ENCODE assay signal across 16 cellular contexts in genomic region chr2:198890490-198890889, GRCh38.
A peak's percentile ranks its signal among the peaks of the same experiment; 100 is the strongest.
DNase-seq lines count a peak whose midpoint lies in the region; ATAC-seq, FAIRE-seq and TF ChIP-seq lines count a peak whose summit lies in the region.
"Had no signal": no experiment of that assay in that cellular context is flagged by ENCODE, and none has a peak within 500 bp of the region (broad histone marks: within the 10 kb centered on the region; RNA-seq: fewer than 3 reads in every experiment).

No MANE protein-coding gene starts in this region.

- intact Hi-C loops in upper lobe of right lung (cut with DNase I): no loop called here

- H3K9me3 ChIP-seq in upper lobe of right lung (no peaks in the 10 kb centered on the region), small intestine (ENCODE audit: control insufficient read depth, low read depth) (no peaks in the 10 kb centered on the region)
- H3K9me3 ChIP-seq: body of pancreas, gastrocnemius medialis, testis had no signal

- H3K27me3 ChIP-seq in upper lobe of right lung: no peaks in the 10 kb centered on the region
- H3K27me3 ChIP-seq in small intestine (ENCODE audit: control insufficient read depth in 2 of 2, insufficient read depth in 2 of 2, low read length in 2 of 2): no peaks in the 10 kb centered on the region
- H3K27me3 ChIP-seq: body of pancreas, gastrocnemius medialis, testis had no signal

- peak; percentile 73 for ATAC-seq in HG02763 (IDR thresholded peaks at IDR 0.05; ENCODE audit: unreplicated experiment)
- peak; percentile 64 for ATAC-seq in HG03521 (IDR thresholded peaks at IDR 0.05; ENCODE audit: unreplicated experiment)
- no peak for ATAC-seq in upper lobe of right lung
- ATAC-seq: body of pancreas, gastrocnemius medialis, GM23338, left lobe of liver had no signal

- no peak for FAIRE-seq in small intestine (lab: Jason Lieb, UNC)

- H3K36me3 ChIP-seq in upper lobe of right lung (no peaks in the 10 kb centered on the region), small intestine (ENCODE audit: control insufficient read depth in 2 of 2, insufficient read depth in 2 of 2, low read length in 2 of 2) (no peaks in the 10 kb centered on the region)
- H3K36me3 ChIP-seq: gastrocnemius medialis had no signal

- H3K4me1 ChIP-seq in upper lobe of right lung (no peaks in the 10 kb centered on the region), small intestine (ENCODE audit: control insufficient read depth in 2 of 2, insufficient read depth in 1 of 2, low read depth in 1 of 2, low read length in 1 of 2) (no peaks in the 10 kb centered on the region)
- H3K4me1 ChIP-seq: body of pancreas, gastrocnemius medialis, testis had no signal

- H3K27ac ChIP-seq in upper lobe of right lung: no peak overlapping the region
- no peak overlapping the region for H3K27ac ChIP-seq in small intestine (ENCODE audit: low read depth in 1 of 2, low read length in 1 of 2)
- H3K27ac ChIP-seq: 22Rv1, body of pancreas, gastrocnemius medialis, testis had no signal

- no peak for TF ChIP-seq CTCF in upper lobe of right lung (IDR thresholded peaks at IDR 0.05)

- peak; percentile 52 for DNase-seq in SIG-M5 treated with dmso at 0.1 percent for 504 hours (lab: John Stamatoyannopoulos, UW; ENCODE audit: unreplicated experiment)
- DNase-seq in SIG-M5 (lab: John Stamatoyannopoulos, UW): no peak
- no peak for DNase-seq in NCI-H2227 treated with DMSO at 0.1 percent for 48 hours (lab: John Stamatoyannopoulos, UW)
- no peak for DNase-seq in NCI-H2171 (lab: John Stamatoyannopoulos, UW)
- DNase-seq in upper lobe of right lung: no peak
- DNase-seq in small intestine: no peak
- DNase-seq: activated B cell treated with CpG ODN at 0.5 μM for 24 hours, body of pancreas, gastrocnemius medialis, SHP77 treated with DMSO at 0.1 percent for 48 hours, testis had no signal

- H3K4me3 ChIP-seq in upper lobe of right lung (no peak overlapping the region), small intestine (ENCODE audit: low read depth in 1 of 2, low read length in 2 of 2) (no peak overlapping the region)
- H3K4me3 ChIP-seq: body of pancreas, gastrocnemius medialis, GM23338, testis had no signal
